1 cellular context compared by ENCODE assay signal in genomic region chr15:48005921-48006541, GRCh38.
TF ChIP-seq lines count a peak whose summit lies in the region.

No MANE protein-coding gene starts in this region.

TF ChIP-seq in HEK293, 187 proteins besides CTCF, POLR2A, EP300 and RAD21 (continued from another document and continues in another):
- TF ChIP-seq KLF9 (tag by site-specific recombination; IDR thresholded peaks at IDR 0.05; ENCODE audit: low read depth) (no peak), ZIC2 (tag by site-specific recombination; IDR thresholded peaks at IDR 0.05) (0 out of 2 replicates have a peak, but pooled peaks have one; percentile 24), KLF16 (tag by site-specific recombination; IDR thresholded peaks at IDR 0.05) (no peak), YY2 (tag by site-specific recombination; IDR thresholded peaks at IDR 0.05) (no peak), ATF2 (tag by site-specific recombination; IDR thresholded peaks at IDR 0.05; ENCODE audit: low read depth) (no peak), ZSCAN18 (tag by site-specific recombination; IDR thresholded peaks at IDR 0.05) (no peak), ZNF114 (tag by site-specific recombination; IDR thresholded peaks at IDR 0.05) (no peak), ZSCAN5A (tag by site-specific recombination; IDR thresholded peaks at IDR 0.05) (no peak), ZNF239 (tag by site-specific recombination; IDR thresholded peaks at IDR 0.05) (no peak), KLF7 (tag by site-specific recombination; IDR thresholded peaks at IDR 0.05; ENCODE audit: borderline replicate concordance) (no peak), ZFP37 (tag by site-specific recombination; IDR thresholded peaks at IDR 0.05) (no peak), SCRT1 (tag by site-specific recombination; IDR thresholded peaks at IDR 0.05; ENCODE audit: borderline replicate concordance) (no peak), ZNF621 (tag by site-specific recombination; IDR thresholded peaks at IDR 0.05) (no peak), ZNF404 (tag by site-specific recombination; IDR thresholded peaks at IDR 0.05) (no peak), ZNF768 (tag by site-specific recombination; IDR thresholded peaks at IDR 0.05) (no peak), ZNF214 (tag by site-specific recombination; IDR thresholded peaks at IDR 0.05; ENCODE audit: borderline replicate concordance) (no peak), ZBTB21 (tag by site-specific recombination; IDR thresholded peaks at IDR 0.05) (no peak), ZNF202 (tag by site-specific recombination; IDR thresholded peaks at IDR 0.05; ENCODE audit: borderline replicate concordance) (no peak), ZBTB10 (tag by site-specific recombination; IDR thresholded peaks at IDR 0.05) (no peak), ZNF26 (tag by site-specific recombination; IDR thresholded peaks at IDR 0.05) (no peak), ZNF776 (tag by site-specific recombination; IDR thresholded peaks at IDR 0.05; ENCODE audit: borderline replicate concordance) (no peak), ZNF16 (tag by site-specific recombination; IDR thresholded peaks at IDR 0.05; ENCODE audit: low read depth) (no peak), HOXD13 (CRISPR knock-in tag; IDR thresholded peaks at IDR 0.05; ENCODE audit: borderline replicate concordance) (no peak), ZNF549 (tag by site-specific recombination; IDR thresholded peaks at IDR 0.05) (no peak), PRDM1 (tag by site-specific recombination; IDR thresholded peaks at IDR 0.05) (0 out of 2 replicates have a peak, but pooled peaks have one; percentile 39), INSM2 (tag by site-specific recombination; IDR thresholded peaks at IDR 0.05) (no peak), IKZF3 (tag by site-specific recombination; IDR thresholded peaks at IDR 0.05) (no peak), ZBTB8A (tag by site-specific recombination; IDR thresholded peaks at IDR 0.05) (no peak), ZNF660 (tag by site-specific recombination; IDR thresholded peaks at IDR 0.05) (0 out of 2 replicates have a peak, but pooled peaks have one; percentile 12)
- TF ChIP-seq, protein P1, sequence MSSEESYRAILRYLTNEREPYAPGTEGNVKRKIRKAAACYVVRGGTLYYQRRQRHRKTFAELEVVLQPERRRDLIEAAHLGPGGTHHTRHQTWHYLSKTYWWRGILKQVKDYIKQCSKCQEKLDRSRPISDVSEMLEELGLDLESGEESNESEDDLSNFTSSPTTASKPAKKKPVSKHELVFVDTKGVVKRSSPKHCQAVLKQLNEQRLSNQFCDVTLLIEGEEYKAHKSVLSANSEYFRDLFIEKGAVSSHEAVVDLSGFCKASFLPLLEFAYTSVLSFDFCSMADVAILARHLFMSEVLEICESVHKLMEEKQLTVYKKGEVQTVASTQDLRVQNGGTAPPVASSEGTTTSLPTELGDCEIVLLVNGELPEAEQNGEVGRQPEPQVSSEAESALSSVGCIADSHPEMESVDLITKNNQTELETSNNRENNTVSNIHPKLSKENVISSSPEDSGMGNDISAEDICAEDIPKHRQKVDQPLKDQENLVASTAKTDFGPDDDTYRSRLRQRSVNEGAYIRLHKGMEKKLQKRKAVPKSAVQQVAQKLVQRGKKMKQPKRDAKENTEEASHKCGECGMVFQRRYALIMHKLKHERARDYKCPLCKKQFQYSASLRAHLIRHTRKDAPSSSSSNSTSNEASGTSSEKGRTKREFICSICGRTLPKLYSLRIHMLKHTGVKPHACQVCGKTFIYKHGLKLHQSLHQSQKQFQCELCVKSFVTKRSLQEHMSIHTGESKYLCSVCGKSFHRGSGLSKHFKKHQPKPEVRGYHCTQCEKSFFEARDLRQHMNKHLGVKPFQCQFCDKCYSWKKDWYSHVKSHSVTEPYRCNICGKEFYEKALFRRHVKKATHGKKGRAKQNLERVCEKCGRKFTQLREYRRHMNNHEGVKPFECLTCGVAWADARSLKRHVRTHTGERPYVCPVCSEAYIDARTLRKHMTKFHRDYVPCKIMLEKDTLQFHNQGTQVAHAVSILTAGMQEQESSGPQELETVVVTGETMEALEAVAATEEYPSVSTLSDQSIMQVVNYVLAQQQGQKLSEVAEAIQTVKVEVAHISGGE (tag by site-specific recombination; conservative IDR thresholded peaks at IDR 0.05; ENCODE audit: low read depth) = no peak
- TF ChIP-seq, protein P2, sequence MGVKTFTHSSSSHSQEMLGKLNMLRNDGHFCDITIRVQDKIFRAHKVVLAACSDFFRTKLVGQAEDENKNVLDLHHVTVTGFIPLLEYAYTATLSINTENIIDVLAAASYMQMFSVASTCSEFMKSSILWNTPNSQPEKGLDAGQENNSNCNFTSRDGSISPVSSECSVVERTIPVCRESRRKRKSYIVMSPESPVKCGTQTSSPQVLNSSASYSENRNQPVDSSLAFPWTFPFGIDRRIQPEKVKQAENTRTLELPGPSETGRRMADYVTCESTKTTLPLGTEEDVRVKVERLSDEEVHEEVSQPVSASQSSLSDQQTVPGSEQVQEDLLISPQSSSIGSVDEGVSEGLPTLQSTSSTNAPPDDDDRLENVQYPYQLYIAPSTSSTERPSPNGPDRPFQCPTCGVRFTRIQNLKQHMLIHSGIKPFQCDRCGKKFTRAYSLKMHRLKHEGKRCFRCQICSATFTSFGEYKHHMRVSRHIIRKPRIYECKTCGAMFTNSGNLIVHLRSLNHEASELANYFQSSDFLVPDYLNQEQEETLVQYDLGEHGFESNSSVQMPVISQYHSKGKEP (tag by site-specific recombination; IDR thresholded peaks at IDR 0.05) = no peak
- TF ChIP-seq, protein P3, sequence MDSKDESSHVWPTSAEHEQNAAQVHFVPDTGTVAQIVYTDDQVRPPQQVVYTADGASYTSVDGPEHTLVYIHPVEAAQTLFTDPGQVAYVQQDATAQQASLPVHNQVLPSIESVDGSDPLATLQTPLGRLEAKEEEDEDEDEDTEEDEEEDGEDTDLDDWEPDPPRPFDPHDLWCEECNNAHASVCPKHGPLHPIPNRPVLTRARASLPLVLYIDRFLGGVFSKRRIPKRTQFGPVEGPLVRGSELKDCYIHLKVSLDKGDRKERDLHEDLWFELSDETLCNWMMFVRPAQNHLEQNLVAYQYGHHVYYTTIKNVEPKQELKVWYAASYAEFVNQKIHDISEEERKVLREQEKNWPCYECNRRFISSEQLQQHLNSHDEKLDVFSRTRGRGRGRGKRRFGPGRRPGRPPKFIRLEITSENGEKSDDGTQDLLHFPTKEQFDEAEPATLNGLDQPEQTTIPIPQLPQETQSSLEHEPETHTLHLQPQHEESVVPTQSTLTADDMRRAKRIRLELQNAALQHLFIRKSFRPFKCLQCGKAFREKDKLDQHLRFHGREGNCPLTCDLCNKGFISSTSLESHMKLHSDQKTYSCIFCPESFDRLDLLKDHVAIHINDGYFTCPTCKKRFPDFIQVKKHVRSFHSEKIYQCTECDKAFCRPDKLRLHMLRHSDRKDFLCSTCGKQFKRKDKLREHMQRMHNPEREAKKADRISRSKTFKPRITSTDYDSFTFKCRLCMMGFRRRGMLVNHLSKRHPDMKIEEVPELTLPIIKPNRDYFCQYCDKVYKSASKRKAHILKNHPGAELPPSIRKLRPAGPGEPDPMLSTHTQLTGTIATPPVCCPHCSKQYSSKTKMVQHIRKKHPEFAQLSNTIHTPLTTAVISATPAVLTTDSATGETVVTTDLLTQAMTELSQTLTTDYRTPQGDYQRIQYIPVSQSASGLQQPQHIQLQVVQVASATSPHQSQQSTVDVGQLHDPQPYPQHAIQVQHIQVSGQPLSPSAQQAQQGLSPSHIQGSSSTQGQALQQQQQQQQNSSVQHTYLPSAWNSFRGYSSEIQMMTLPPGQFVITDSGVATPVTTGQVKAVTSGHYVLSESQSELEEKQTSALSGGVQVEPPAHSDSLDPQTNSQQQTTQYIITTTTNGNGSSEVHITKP (tag by site-specific recombination; IDR thresholded peaks at IDR 0.05) = peak; percentile 37; the same call in 1 of the 2 replicates
- TF ChIP-seq, protein P4, sequence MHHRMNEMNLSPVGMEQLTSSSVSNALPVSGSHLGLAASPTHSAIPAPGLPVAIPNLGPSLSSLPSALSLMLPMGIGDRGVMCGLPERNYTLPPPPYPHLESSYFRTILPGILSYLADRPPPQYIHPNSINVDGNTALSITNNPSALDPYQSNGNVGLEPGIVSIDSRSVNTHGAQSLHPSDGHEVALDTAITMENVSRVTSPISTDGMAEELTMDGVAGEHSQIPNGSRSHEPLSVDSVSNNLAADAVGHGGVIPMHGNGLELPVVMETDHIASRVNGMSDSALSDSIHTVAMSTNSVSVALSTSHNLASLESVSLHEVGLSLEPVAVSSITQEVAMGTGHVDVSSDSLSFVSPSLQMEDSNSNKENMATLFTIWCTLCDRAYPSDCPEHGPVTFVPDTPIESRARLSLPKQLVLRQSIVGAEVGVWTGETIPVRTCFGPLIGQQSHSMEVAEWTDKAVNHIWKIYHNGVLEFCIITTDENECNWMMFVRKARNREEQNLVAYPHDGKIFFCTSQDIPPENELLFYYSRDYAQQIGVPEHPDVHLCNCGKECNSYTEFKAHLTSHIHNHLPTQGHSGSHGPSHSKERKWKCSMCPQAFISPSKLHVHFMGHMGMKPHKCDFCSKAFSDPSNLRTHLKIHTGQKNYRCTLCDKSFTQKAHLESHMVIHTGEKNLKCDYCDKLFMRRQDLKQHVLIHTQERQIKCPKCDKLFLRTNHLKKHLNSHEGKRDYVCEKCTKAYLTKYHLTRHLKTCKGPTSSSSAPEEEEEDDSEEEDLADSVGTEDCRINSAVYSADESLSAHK (tag by site-specific recombination; IDR thresholded peaks at IDR 0.05) = no peak
